9 cellular contexts compared by ENCODE assay signal in genomic region chr14:33839193-33840076, GRCh38.
DNase-seq lines count a peak whose midpoint lies in the region; ATAC-seq and TF ChIP-seq lines count a peak whose summit lies in the region.
"Had no signal": no experiment of that assay in that cellular context is flagged by ENCODE, and none has a peak within 500 bp of the region (broad histone marks: within the 10 kb centered on the region; RNA-seq: fewer than 3 reads in every experiment).

No MANE protein-coding gene starts in this region.

- POLR2A ChIA-PET in BJ (lab: Charles Lee) = no interaction called here

- H3K27me3 ChIP-seq in BJ (ENCODE audit: control insufficient read depth, insufficient read depth, low read length) (peaks cover 3% of the 10 kb centered on the region; the same call in 1 of the 2 replicates), left lung (no peaks in the 10 kb centered on the region)
- H3K27me3 ChIP-seq: neutrophil had no signal

- H3K27ac ChIP-seq in VCaP (peak overlapping the region; percentile 68), left lung (no peak overlapping the region)
- H3K27ac ChIP-seq: neutrophil had no signal

- TF ChIP-seq CTCF in BJ (IDR thresholded peaks at IDR 0.05; ENCODE audit: insufficient read depth, low read depth, low read length) (peak; percentile 81), VCaP (conservative IDR thresholded peaks at IDR 0.05) (peak; percentile 84), left lung (IDR thresholded peaks at IDR 0.05) (peak; percentile 79 to 83)

- no peaks in the 10 kb centered on the region for H3K4me1 ChIP-seq in left lung

- no peaks in the 10 kb centered on the region for H3K36me3 ChIP-seq in BJ (ENCODE audit: control insufficient read depth, insufficient read depth, low read length)
- no peaks in the 10 kb centered on the region for H3K36me3 ChIP-seq in left lung
- H3K36me3 ChIP-seq: neutrophil had no signal

- CTCF ChIA-PET in BJ (lab: Yijun Ruan, JAX) = interaction anchor here (0.7 to 19.0 kb wide), 22 partner anchors 8 to 489 kb away, joined by 3 to 304 read pairs (median 5); no protein-coding TSS in a partner anchor

- H3K4me3 ChIP-seq in BJ (ENCODE audit: low read depth, low read length) (no peak overlapping the region), left lung (no peak overlapping the region)

- DNase-seq in BJ (ENCODE audit: low read depth) (no peak), GM19240 (ENCODE audit: insufficient read length, low spot score) (peak; percentile 44), NCI-H2029 (lab: John Stamatoyannopoulos, UW) (peak; percentile 96), left lung (peak in 1 of 2 donors; percentile 47), OCI-M2 (lab: John Stamatoyannopoulos, UW; ENCODE audit: unreplicated experiment) (no peak)
- peak; percentile 43 for DNase-seq in central memory CD4-positive, alpha-beta T cell
- DNase-seq in stimulated activated CD8-positive, alpha-beta memory T cell treated with anti-CD3 and anti-CD28 coated beads, Interleukin-12 subunit alpha, Interleukin-12 subunit beta, amount 100 ng/mL, for 1 hour (ENCODE audit: low read depth) = peak; percentile 26

- intact Hi-C loops in left lung (cut with DNase I) = loop anchor here in 1 of 2 donors (5.0 to 10.0 kb wide), 3 partner anchors 258 to 465 kb away; no protein-coding TSS in a partner anchor

- H3K9me3 ChIP-seq in left lung = no peaks in the 10 kb centered on the region
- H3K9me3 ChIP-seq: neutrophil had no signal

- ATAC-seq in left lung = peak; percentile 86

Comparison
In these comparisons a context has a peak if more than half of its experiments do, and no peak if none do; other contexts are left out.
1. DNase-seq: peak in GM19240 (single experiment), NCI-H2029 (single experiment), central memory CD4-positive, alpha-beta T cell (single experiment) and stimulated activated CD8-positive, alpha-beta memory T cell treated with anti-CD3 and anti-CD28 coated beads, Interleukin-12 subunit alpha, Interleukin-12 subunit beta, amount 100 ng/mL, for 1 hour (single experiment); none in BJ (single experiment) and OCI-M2 (single experiment).
2. Peak in every context shown above with its lines, with median percentiles within 50 percentile points of each other: CTCF ChIP-seq.